ENCODE assay signal across 22 cellular contexts in the genomic region with DNA sequence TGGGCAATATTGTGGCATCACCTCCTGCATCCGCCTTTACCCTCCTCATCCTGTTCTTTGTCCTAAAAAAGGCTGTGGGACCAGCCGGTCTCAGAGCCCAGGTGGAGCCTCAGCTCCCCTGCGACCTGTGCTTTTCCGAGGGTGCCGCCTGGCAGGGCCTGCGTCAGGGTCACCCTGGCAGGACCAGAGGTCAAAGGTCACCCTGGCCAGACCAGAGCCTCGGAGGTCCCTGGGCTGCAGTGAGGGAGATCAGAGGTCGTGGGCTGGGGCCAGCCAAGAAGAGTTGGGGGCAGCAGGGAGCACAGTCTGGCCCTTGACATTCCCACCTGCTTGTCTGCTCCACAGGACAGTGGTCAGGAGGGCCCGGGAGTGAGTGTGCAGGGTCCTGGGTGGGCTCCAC.
"Had no signal": no experiment of that assay in that cellular context is flagged by ENCODE, and none has a peak within 500 bp of the region (broad histone marks: within the 10 kb centered on the region; RNA-seq: fewer than 3 reads in every experiment).

No MANE protein-coding gene starts in this region.

- FAIRE-seq: K562 had no signal

- ATAC-seq: K562, PC-3 had no signal

- H3K9me3 ChIP-seq: Peyer's patch, SJSA1 had no signal

- H3K4me3 ChIP-seq: K562, Peyer's patch, SJSA1, SK-N-MC had no signal

- H3K9ac ChIP-seq: KMS-11 had no signal

- H3K27me3 ChIP-seq: Peyer's patch, SJSA1 had no signal

- DNase-seq: Kasumi-1, MM.1S, NCI-H1092 treated with DMSO at 0.1 percent for 48 hours, NCI-H1436, NCI-H187, NCI-H2029, NCI-H2081 treated with DMSO at 0.1 percent for 48 hours, NCI-H2171, NCI-H226, NCI-H446, NCI-H510A, NCI-H524 treated with DMSO at 0.1 percent for 48 hours, NCI-H69, NCI-H774, PC-3, Peyer's patch, Right ventricle myocardium superior, SIG-M5 had no signal

- H3K27ac ChIP-seq: KMS-11, Peyer's patch, SJSA1, SK-N-MC had no signal

- H3K36me3 ChIP-seq: Peyer's patch, SJSA1 had no signal

- H3K4me2 ChIP-seq: KMS-11 had no signal

- H3K4me1 ChIP-seq: Peyer's patch, SJSA1 had no signal
